ENCODE assay signal across 8 cellular contexts in genomic region chr9:129131300-129132145, GRCh38. TPM values are rescaled to one million over a fixed set of nuclear protein-coding genes. Genes with fewer than 3 reads are reported as not detected.
DNase-seq lines count a peak whose midpoint lies in the region; ATAC-seq, FAIRE-seq and TF ChIP-seq lines count a peak whose summit lies in the region.

No MANE protein-coding gene starts in this region.

- no peak overlapping the region for H3K4me3 ChIP-seq in bronchial epithelial cell (ENCODE audit: low read depth, low read length)

- intact Hi-C loops in left colon (cut with DNase I, micrococcal nuclease) = no loop called here

- FAIRE-seq in bronchial epithelial cell (lab: Jason Lieb, UNC) = no peak

- ATAC-seq in activated CD4-positive, CD25-positive, alpha-beta regulatory T cell treated with anti-CD3 and anti-CD28 coated beads, Interleukin-2, amount 50 U/mL, for 24 hours = peak; percentile 96
- peak; percentile 93 for ATAC-seq in left colon
- no peak for ATAC-seq in GM19035 (IDR thresholded peaks at IDR 0.05; ENCODE audit: unreplicated experiment)

- H3K36me3 ChIP-seq in bronchial epithelial cell (ENCODE audit: control insufficient read depth, insufficient read depth, low read length) = peaks cover 21% of the 10 kb centered on the region

- TF ChIP-seq CTCF in bronchial epithelial cell (IDR thresholded peaks at IDR 0.05; ENCODE audit: insufficient read depth, low read length, severe bottlenecking) = peak; percentile 100

- DNase-seq in AG20443 (ENCODE audit: low spot score) (peak; percentile 91), GM19240 (ENCODE audit: insufficient read length, low spot score) (peak; percentile 84), NCI-H1694 (lab: John Stamatoyannopoulos, UW) (peak; percentile 43), bronchial epithelial cell (ENCODE audit: low read depth) (peak; percentile 51), left colon (peak in 1 of 2 donors; percentile 79)
- peak; percentile 85 for DNase-seq in stimulated activated CD4-positive, alpha-beta T cell treated with anti-CD3 and anti-CD28 coated beads, Interleukin-4, amount 100 ng/mL, for 1 hour

- no peaks in the 10 kb centered on the region for H3K27me3 ChIP-seq in bronchial epithelial cell (ENCODE audit: control insufficient read depth, insufficient read depth, low read length)

RNA-seq across cellular contexts. Expression of gene PTPA, which starts 20.3 kb away (rescaled TPM):
- total RNA-seq in bronchial epithelial cell (39.5 and 76.0 TPM in 2 replicates), left colon (10 to 100 TPM; 90.8 to 91.9 TPM)

RNA-seq across cellular contexts. Expression of gene CRAT, which starts 20.9 kb away (rescaled TPM):
- total RNA-seq in bronchial epithelial cell (13.7 and 40.2 TPM in 2 replicates), left colon (10 to 100 TPM; 62.4 to 76.1 TPM)

RNA-seq across cellular contexts. Expression of gene IER5L, which starts 46.5 kb away (rescaled TPM):
- total RNA-seq in bronchial epithelial cell (15.7 and 19.5 TPM in 2 replicates), left colon (1 to 10 TPM; 4.3 to 8.8 TPM)

RNA-seq across cellular contexts. Expression of gene DOLPP1, which starts 50.6 kb away (rescaled TPM):
- total RNA-seq in bronchial epithelial cell (10.0 and 10.8 TPM in 2 replicates), left colon (10 to 100 TPM; 44.4 to 53.1 TPM)
